10 cellular contexts compared by ENCODE assay signal in genomic region chr11:102361100-102362021, GRCh38. TPM values are rescaled to one million over a fixed set of nuclear protein-coding genes. Genes with fewer than 3 reads are reported as not detected.
DNase-seq lines count a peak whose midpoint lies in the region; ATAC-seq and TF ChIP-seq lines count a peak whose summit lies in the region.
"Had no signal": no experiment of that assay in that cellular context is flagged by ENCODE, and none has a peak within 500 bp of the region (broad histone marks: within the 10 kb centered on the region; RNA-seq: fewer than 3 reads in every experiment).

No MANE protein-coding gene starts in this region.

- POLR2A ChIA-PET in IMR-90 (lab: Charles Lee; ENCODE audit: unreplicated experiment) = interaction anchor here (0.6 kb wide), 2 partner anchors 154 to 244 kb away, joined by 3 read pairs; no protein-coding TSS in a partner anchor

- no peak overlapping the region for H2BK20ac ChIP-seq in IMR-90 (ENCODE audit: low read depth, low read length)

- H2AFZ ChIP-seq in IMR-90 (replicated peaks; ENCODE audit: low read length, poor library complexity) = no peak overlapping the region

- no peak overlapping the region for H3K4ac ChIP-seq in IMR-90 (ENCODE audit: low read depth, low read length)

- H3K27me3 ChIP-seq in IMR-90 (ENCODE audit: control insufficient read depth, insufficient read depth, low read length) (no peaks in the 10 kb centered on the region), uterus (no peaks in the 10 kb centered on the region)

- H2BK15ac ChIP-seq in IMR-90 (ENCODE audit: low read depth, low read length) = no peak overlapping the region

- CTCF ChIA-PET in IMR-90 (lab: Yijun Ruan, JAX) = no interaction called here

- H3K9me3 ChIP-seq in IMR-90 (ENCODE audit: control insufficient read depth, insufficient read depth, low read length) (0 out of 2 replicates have a peak, but pooled peaks cover 2% of the 10 kb centered on the region), uterus (no peaks in the 10 kb centered on the region)

- H4K5ac ChIP-seq in IMR-90 (ENCODE audit: low read depth, low read length) = no peak overlapping the region

- 92% methylated on average over 4 of the region's 5 CpGs; no CpG with 5 or more reads in 1 of the 2 experiments for WGBS in IMR-90 (ENCODE audit: extremely low coverage in 2 of 2, insufficient read length in 1 of 2), 2 experiments

- H2BK5ac ChIP-seq in IMR-90 (ENCODE audit: low read depth, low read length, poor library complexity, severe bottlenecking) = no peak overlapping the region

- no peak overlapping the region for H3K23ac ChIP-seq in IMR-90 (ENCODE audit: low read depth, low read length)

- peaks cover 19% of the 10 kb centered on the region for H4K20me1 ChIP-seq in IMR-90 (ENCODE audit: insufficient read depth, low read length)

- no peak overlapping the region for H2AK5ac ChIP-seq in IMR-90 (ENCODE audit: low read depth, low read length)

- dilution Hi-C loops in IMR-90 (cut with HindIII; ENCODE audit: low sequenced_read_pairs, unreplicated experiment) = no loop called here

- no peak overlapping the region for H3K56ac ChIP-seq in IMR-90 (ENCODE audit: extremely low read depth, insufficient read depth, low read length)

- peaks cover 33% of the 10 kb centered on the region for H3K36me3 ChIP-seq in IMR-90 (ENCODE audit: control insufficient read depth, insufficient read depth, low read length)
- H3K36me3 ChIP-seq in uterus = no peaks in the 10 kb centered on the region

- no TSS peak for BruUV-seq in IMR-90 (replicated peaks; lab: Mats Ljungman, UMichigan)

- no peak overlapping the region for H2BK120ac ChIP-seq in IMR-90 (ENCODE audit: low read depth, low read length)

- H3K4me1 ChIP-seq in IMR-90 (ENCODE audit: control insufficient read depth, insufficient read depth, low read length) (peaks cover 6% of the 10 kb centered on the region), uterus (no peaks in the 10 kb centered on the region)

- TF ChIP-seq POLR2A in IMR-90 (IDR thresholded peaks at IDR 0.05; ENCODE audit: low read depth, low read length) (no peak), uterus (IDR thresholded peaks at IDR 0.05) (no peak)

- H3K27ac ChIP-seq in IMR-90 (ENCODE audit: insufficient read depth, low read length) (no peak overlapping the region), uterus (no peak overlapping the region)
- H3K27ac ChIP-seq: epithelial cell of prostate, WERI-Rb-1 had no signal

- 0 out of 2 replicates have a peak overlapping the region, but pooled peaks have one; percentile 16 for H3K14ac ChIP-seq in IMR-90 (replicated peaks; ENCODE audit: low read depth, low read length)

- no peak overlapping the region for H3K4me3 ChIP-seq in IMR-90 (ENCODE audit: insufficient read depth, low read depth, low read length)
- no peak overlapping the region for H3K4me3 ChIP-seq in choroid plexus epithelial cell (ENCODE audit: low read depth, low read length)
- no peak overlapping the region for H3K4me3 ChIP-seq in uterus

- H3K9me1 ChIP-seq in IMR-90 (ENCODE audit: insufficient read depth, low read length) = peaks cover 9% of the 10 kb centered on the region

- H4K91ac ChIP-seq in IMR-90 (ENCODE audit: insufficient read depth, low read depth, low read length) = no peak overlapping the region

- no peak overlapping the region for H3K18ac ChIP-seq in IMR-90 (ENCODE audit: low read depth, low read length)

- peak; percentile 80 for ATAC-seq in GM21515 (IDR thresholded peaks at IDR 0.05; ENCODE audit: unreplicated experiment)
- ATAC-seq in IMR-90 (ENCODE audit: low read depth) = peak; percentile 48; the same call in 1 of the 2 replicates

- intact Hi-C loops in IMR-90 (cut with micrococcal nuclease) (no loop called here), uterus (cut with DNase I; ENCODE audit: low total_unique reads) (no loop called here)

- H3K4me2 ChIP-seq in IMR-90 (ENCODE audit: low read depth, low read length) = no peak overlapping the region; the same call in 1 of the 2 replicates

- in situ Hi-C loops in IMR-90 (cut with MboI; ENCODE audit: low sequenced_read_pairs) = no loop called here

- DNase-seq in GM03348 (ENCODE audit: low spot score) (peak; percentile 26), IMR-90 (peak; percentile 17), choroid plexus epithelial cell (ENCODE audit: low read depth) (peak; percentile 17), uterus (no peak), NCI-H1930 (lab: John Stamatoyannopoulos, UW) (no peak), NCI-H1417 treated with DMSO at 0.1 percent for 48 hours (lab: John Stamatoyannopoulos, UW) (no peak), 8988T (no peak)
- DNase-seq: WERI-Rb-1 had no signal

- no peak overlapping the region for H4K8ac ChIP-seq in IMR-90 (ENCODE audit: low read depth in 2 of 2, low read length in 2 of 2)

- H3K79me1 ChIP-seq in IMR-90 (ENCODE audit: low read depth in 1 of 2, low read length in 2 of 2) = peaks cover 29 to 43% of the 10 kb centered on the region in 2 experiments

- no peak overlapping the region for H3K9ac ChIP-seq in IMR-90 (ENCODE audit: low read depth, low read length)

- no peak for TF ChIP-seq RAD21 in IMR-90 (IDR thresholded peaks at IDR 0.05; ENCODE audit: low read length)

- H2AK9ac ChIP-seq in IMR-90 (replicated peaks; ENCODE audit: low read depth, low read length, poor library complexity) = peak overlapping the region; percentile 34

- no peak for TF ChIP-seq CTCF in IMR-90 (conservative IDR thresholded peaks at IDR 0.05; ENCODE audit: low read depth, low read length)
- no peak for TF ChIP-seq CTCF in choroid plexus epithelial cell (conservative IDR thresholded peaks at IDR 0.05; ENCODE audit: low read depth, low read length)
- TF ChIP-seq CTCF in uterus (IDR thresholded peaks at IDR 0.05) = no peak

TF ChIP-seq in IMR-90, 13 proteins besides CTCF, POLR2A, EP300 and RAD21:
- TF ChIP-seq BHLHE40 (IDR thresholded peaks at IDR 0.05; ENCODE audit: low read depth, low read length) (no peak), FOS (IDR thresholded peaks at IDR 0.05; ENCODE audit: low read depth, low read length) (no peak), SMC3 (IDR thresholded peaks at IDR 0.05; ENCODE audit: low read depth, low read length) (no peak), MAFK (IDR thresholded peaks at IDR 0.05; ENCODE audit: low read depth, low read length) (no peak), MAZ (IDR thresholded peaks at IDR 0.05; ENCODE audit: borderline replicate concordance, low read depth, low read length) (no peak), CEBPB (IDR thresholded peaks at IDR 0.05; ENCODE audit: low read depth, low read length) (no peak), CHD1 (IDR thresholded peaks at IDR 0.05; ENCODE audit: low read depth, low read length) (no peak), NFE2L2 (IDR thresholded peaks at IDR 0.05; ENCODE audit: low read depth, low read length) (no peak), RCOR1 (IDR thresholded peaks at IDR 0.05; ENCODE audit: insufficient replicate concordance, low read length) (no peak)
- TF ChIP-seq, protein P1, sequence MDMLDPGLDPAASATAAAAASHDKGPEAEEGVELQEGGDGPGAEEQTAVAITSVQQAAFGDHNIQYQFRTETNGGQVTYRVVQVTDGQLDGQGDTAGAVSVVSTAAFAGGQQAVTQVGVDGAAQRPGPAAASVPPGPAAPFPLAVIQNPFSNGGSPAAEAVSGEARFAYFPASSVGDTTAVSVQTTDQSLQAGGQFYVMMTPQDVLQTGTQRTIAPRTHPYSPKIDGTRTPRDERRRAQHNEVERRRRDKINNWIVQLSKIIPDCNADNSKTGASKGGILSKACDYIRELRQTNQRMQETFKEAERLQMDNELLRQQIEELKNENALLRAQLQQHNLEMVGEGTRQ (IDR thresholded peaks at IDR 0.05; ENCODE audit: low read depth, low read length) = no peak
TF ChIP-seq in IMR-90: peak in this region for 0.

RNA-seq across cellular contexts. Expression of gene BIRC2, which starts 14.3 kb away (rescaled TPM):
- total RNA-seq in IMR-90 (2012; rRNA removed) (112 and 204 TPM in 2 replicates), uterus (100 to 1,000 TPM in 1 of 4 donors, 10 to 100 TPM in 3; 40.1 to 106 (median 53.5) TPM)
- polyA plus RNA-seq in IMR-90 (2012; rRNA removed) = 40.4 and 48.0 TPM in 2 replicates
- 9.2 and 19.6 TPM in 2 replicates for polyA plus RNA-seq in IMR-90 (2012; cell fraction: cytosol; rRNA removed)
- polyA plus RNA-seq in IMR-90 (2012; cell fraction: nucleus; rRNA removed; ENCODE audit: low replicate concordance) = 8.4 and 78.2 TPM in 2 replicates

RNA-seq across cellular contexts. Expression of gene BIRC3, which starts 44.1 kb away (rescaled TPM):
- total RNA-seq in IMR-90 (2012; rRNA removed) = 5.0 and 6.4 TPM in 2 replicates
- polyA plus RNA-seq in IMR-90 (2012; rRNA removed) = 1.3 and 2.2 TPM in 2 replicates
- polyA plus RNA-seq in IMR-90 (2012; cell fraction: cytosol; rRNA removed) = 0.25 and 0.29 TPM in 2 replicates
- 0.07 and 0.97 TPM in 2 replicates for polyA plus RNA-seq in IMR-90 (2012; cell fraction: nucleus; rRNA removed; ENCODE audit: low replicate concordance)
- 100 to 1,000 TPM in 1 of 4 donors, 10 to 100 TPM in 1, 1 to 10 TPM in 2; 1.5 to 102 (median 8.7) TPM for total RNA-seq in uterus

Comparison
In these comparisons a context has a peak if more than half of its experiments do, and no peak if none do; other contexts are left out.
1. DNase-seq: peak in GM03348 (single experiment), IMR-90 (single experiment) and choroid plexus epithelial cell (single experiment); none in uterus (0 of 2), NCI-H1930 (0 of 2), NCI-H1417 treated with DMSO at 0.1 percent for 48 hours (single experiment) and 8988T (single experiment).